Comparison of ENCODE assay signal across 8 cellular contexts in the genomic region with DNA sequence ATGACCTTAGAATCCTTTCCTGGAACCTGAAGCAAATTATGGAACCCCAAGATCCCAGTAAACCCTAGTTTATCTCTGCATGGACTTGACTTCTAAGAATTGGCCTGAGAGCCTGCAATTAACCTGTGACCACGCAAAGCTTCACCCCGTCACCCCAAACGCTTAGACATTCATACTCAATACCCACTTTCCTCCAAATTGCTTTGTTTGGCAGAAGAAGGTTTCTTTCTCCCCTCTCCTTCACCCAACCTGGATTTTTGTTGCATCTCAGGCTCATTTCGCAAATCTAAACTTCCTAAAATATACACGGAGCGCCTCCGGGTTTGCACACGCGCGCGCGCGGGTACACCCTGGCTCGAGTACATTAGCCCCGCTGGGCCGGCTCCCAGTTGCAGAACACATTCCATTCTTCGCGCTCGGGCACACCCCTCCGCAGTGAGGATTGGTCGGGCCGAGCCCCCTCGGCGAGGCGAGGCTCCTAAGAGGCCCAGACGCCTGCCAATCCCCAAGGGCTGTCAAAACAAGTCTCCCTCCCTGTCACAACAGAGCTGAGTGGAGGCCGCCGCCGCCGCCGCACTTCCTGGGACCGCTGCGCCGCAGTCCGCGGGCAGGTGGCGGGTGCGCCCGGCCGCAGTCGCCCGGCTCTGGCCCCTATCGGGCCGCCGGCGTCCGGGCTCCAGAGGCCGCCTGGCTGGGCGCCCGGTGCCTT.
DNase-seq lines count a peak whose midpoint lies in the region; ATAC-seq, FAIRE-seq and TF ChIP-seq lines count a peak whose summit lies in the region.

A gene (plus strand): TSS at position 545 of the 709 bp plus-strand sequence.

- DNase-seq in AG09319 (ENCODE audit: extremely low read depth, low read depth) (peak; percentile 73), GM19239 (ENCODE audit: insufficient read length, low spot score) (peak; percentile 84), NCI-H510A treated with DMSO at 0.1 percent for 48 hours (lab: John Stamatoyannopoulos, UW) (peak; percentile 85), cortex of kidney (lab: John Stamatoyannopoulos, UW) (peak; percentile 87), left kidney (ENCODE audit: low read depth, low spot score) (peak; percentile 97)
- peak; percentile 87 for DNase-seq in activated CD4-positive, alpha-beta T cell treated with anti-CD3 and anti-CD28 coated beads, Interleukin-2, amount 50 U/mL, for 1 hour
- DNase-seq in stimulated activated CD4-positive, alpha-beta T cell treated with anti-CD3 and anti-CD28 coated beads, Interleukin-1b, Interleukin-23, amount 100 ng/mL, for 4 hours (ENCODE audit: low read depth in 2 of 2): peak; percentile 78 to 80

- ATAC-seq in HG03432 (IDR thresholded peaks at IDR 0.05; ENCODE audit: unreplicated experiment): peak; percentile 100

- no peak for TF ChIP-seq CTCF in AG09319 (IDR thresholded peaks at IDR 0.05; ENCODE audit: low read depth, low read length)

- FAIRE-seq in GM19239 (lab: Jason Lieb, UNC): peak; percentile 81

Comparison
In these comparisons a context has a peak if more than half of its experiments do, and no peak if none do; other contexts are left out.
1. Peak in every context shown above with its lines: DNase-seq and ATAC-seq.